In the genomic region with DNA sequence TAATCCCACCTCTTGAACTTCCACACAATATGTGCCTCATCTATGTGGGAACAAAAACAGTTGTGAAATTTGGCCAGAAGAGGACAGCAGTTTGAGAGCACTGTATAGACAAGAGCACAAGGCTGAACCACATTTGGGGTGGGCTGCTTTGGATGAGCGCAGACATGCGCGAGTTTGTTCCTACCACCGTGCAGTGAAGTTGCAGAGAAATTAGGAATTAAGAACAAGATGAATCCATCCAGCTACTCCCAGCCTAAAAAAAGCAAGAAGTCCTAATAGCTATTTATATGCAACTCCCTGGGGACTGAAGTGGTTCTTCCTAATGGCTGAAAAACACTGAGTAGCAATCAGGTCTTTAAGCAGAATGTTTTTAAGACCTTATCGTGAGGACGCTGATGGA, we compare ENCODE assay signal across 1 cellular context.
TF ChIP-seq lines count a peak whose summit lies in the region.

No MANE protein-coding gene starts in this region.

TF ChIP-seq in A549, 52 proteins besides CTCF, POLR2A, EP300 and RAD21 (continued from another document):
- TF ChIP-seq NPAS2 (CRISPR knock-in tag; IDR thresholded peaks at IDR 0.05; ENCODE audit: borderline replicate concordance): no peak
- TF ChIP-seq TP53 (CRISPR knock-in tag; IDR thresholded peaks at IDR 0.05): no peak
- TF ChIP-seq RNF2 (IDR thresholded peaks at IDR 0.05; ENCODE audit: borderline replicate concordance, low read depth): no peak
- no peak for TF ChIP-seq RCOR1 (IDR thresholded peaks at IDR 0.05; ENCODE audit: low read depth, low read length)
- TF ChIP-seq, protein P1, sequence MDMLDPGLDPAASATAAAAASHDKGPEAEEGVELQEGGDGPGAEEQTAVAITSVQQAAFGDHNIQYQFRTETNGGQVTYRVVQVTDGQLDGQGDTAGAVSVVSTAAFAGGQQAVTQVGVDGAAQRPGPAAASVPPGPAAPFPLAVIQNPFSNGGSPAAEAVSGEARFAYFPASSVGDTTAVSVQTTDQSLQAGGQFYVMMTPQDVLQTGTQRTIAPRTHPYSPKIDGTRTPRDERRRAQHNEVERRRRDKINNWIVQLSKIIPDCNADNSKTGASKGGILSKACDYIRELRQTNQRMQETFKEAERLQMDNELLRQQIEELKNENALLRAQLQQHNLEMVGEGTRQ (IDR thresholded peaks at IDR 0.05): no peak
- no peak for TF ChIP-seq ZSCAN20 (CRISPR knock-in tag; IDR thresholded peaks at IDR 0.05)
- TF ChIP-seq CBX8 (IDR thresholded peaks at IDR 0.05): no peak
- no peak for TF ChIP-seq JUNB (IDR thresholded peaks at IDR 0.05)
- TF ChIP-seq ESRRA (IDR thresholded peaks at IDR 0.05; ENCODE audit: borderline replicate concordance, low read length): no peak
- TF ChIP-seq FOXS1 (CRISPR knock-in tag; IDR thresholded peaks at IDR 0.05): no peak
- TF ChIP-seq ZNF302 (CRISPR knock-in tag; IDR thresholded peaks at IDR 0.05): no peak
